In the genomic region with DNA sequence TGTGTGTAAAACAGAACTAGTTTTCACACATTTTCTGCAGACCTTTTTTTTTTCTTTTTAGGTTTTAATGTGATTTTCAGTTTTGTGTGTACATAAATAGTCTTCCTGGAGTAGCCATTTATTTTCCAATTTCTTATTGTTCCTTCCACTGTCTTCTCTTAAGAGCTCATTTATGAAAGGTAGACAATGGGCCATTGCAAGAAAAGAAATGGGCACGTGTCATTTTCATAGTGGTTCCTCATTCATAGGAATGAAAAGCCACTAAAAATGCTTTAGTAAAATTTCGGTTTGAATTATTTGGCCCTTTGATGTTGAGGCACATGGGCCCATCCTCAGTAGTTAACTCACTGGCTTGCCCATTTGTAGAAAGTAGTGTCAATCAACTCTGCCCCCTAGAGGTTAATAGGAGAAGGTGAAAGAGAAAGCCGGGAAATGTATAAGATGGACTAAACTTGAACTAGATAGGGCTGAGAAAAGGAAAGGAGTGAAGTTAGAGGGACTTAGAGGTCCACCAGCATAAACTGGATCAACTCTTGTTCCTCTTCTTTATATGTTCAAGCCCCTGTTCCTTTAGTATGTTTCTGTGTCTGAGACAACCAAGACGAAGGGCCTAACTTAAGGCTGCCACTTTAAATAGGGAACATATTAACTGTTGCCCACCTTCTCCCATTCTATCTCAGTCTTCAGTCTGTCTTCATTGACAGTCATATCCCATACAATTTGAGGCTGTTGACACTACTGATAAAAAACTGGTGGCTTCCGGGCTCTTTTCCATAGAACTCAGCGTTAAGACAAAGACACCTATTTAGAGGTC, we compare ENCODE assay signal across 8 cellular contexts.
DNase-seq lines count a peak whose midpoint lies in the region; ATAC-seq and TF ChIP-seq lines count a peak whose summit lies in the region.

No MANE protein-coding gene starts in this region.

- no peaks in the 10 kb centered on the region for H3K4me1 ChIP-seq in PC-9 (replicated peaks; ENCODE audit: insufficient read depth)

- H3F3A ChIP-seq in PC-9 (ENCODE audit: insufficient read depth, low read depth), result no peaks in the 10 kb centered on the region

- peak; percentile 79 for ATAC-seq in GM21360 (IDR thresholded peaks at IDR 0.05; ENCODE audit: unreplicated experiment)
- peak; percentile 70 for ATAC-seq in HG03571 (IDR thresholded peaks at IDR 0.05; ENCODE audit: unreplicated experiment)
- ATAC-seq in naive B cell (ENCODE audit: low read depth in 2 of 2), result peak; percentile 63 to 70

- H2AFZ ChIP-seq in PC-9, result no peak overlapping the region

- H3K4me3 ChIP-seq in PC-9 (no peak overlapping the region), dorsolateral prefrontal cortex (no peak overlapping the region)

- peaks cover 96% of the 10 kb centered on the region for H3K36me3 Mint-ChIP-seq in activated T-cell treated with anti-CD3 and anti-CD28 coated beads, Interleukin-2, amount 50 U/mL, for 24 hours (ENCODE audit: low read depth)
- H3K36me3 Mint-ChIP-seq in naive B cell, result peaks cover 42 to 46% of the 10 kb centered on the region in 2 donors

- H3K27me3 ChIP-seq in PC-9 (ENCODE audit: insufficient read depth, low read depth) (no peaks in the 10 kb centered on the region), dorsolateral prefrontal cortex (no peaks in the 10 kb centered on the region)

- no peaks in the 10 kb centered on the region for H3K27me3 Mint-ChIP-seq in activated T-cell treated with anti-CD3 and anti-CD28 coated beads, Interleukin-2, amount 50 U/mL, for 24 hours
- no peaks in the 10 kb centered on the region for H3K27me3 Mint-ChIP-seq in naive B cell

- H3K79me2 ChIP-seq in PC-9 (ENCODE audit: low read depth), result no peaks in the 10 kb centered on the region

- no peak for DNase-seq in activated T-cell treated with anti-CD3 and anti-CD28 coated beads, Interleukin-2, amount 50 U/mL, for 24 hours
- no peak for DNase-seq in activated T-cell treated with anti-CD3 and anti-CD28 coated beads, Interleukin-2, amount 50 U/mL, for 48 hours
- no peak for DNase-seq in PC-9
- DNase-seq in dorsolateral prefrontal cortex, result no peak
- DNase-seq in naive B cell, result peak; percentile 34
- DNase-seq in T1000 (lab: John Stamatoyannopoulos, UW), result no peak

- TF ChIP-seq CTCF in PC-9 (conservative IDR thresholded peaks at IDR 0.05), result peak; percentile 64; the same call in 1 of the 2 replicates
- TF ChIP-seq CTCF in dorsolateral prefrontal cortex (IDR thresholded peaks at IDR 0.05 in 54 of 56, conservative IDR thresholded peaks at IDR 0.05 in 2 of 56; ENCODE audit: low read depth in 1 of 56, partially characterized antibody in 56 of 56), result peak; percentile 29 to 75 (median 62)

- POLR2A ChIA-PET in PC-9 (lab: Charles Lee; ENCODE audit: unreplicated experiment), result no interaction called here

- peak overlapping the region; percentile 80 for H3K27ac Mint-ChIP-seq in activated T-cell treated with anti-CD3 and anti-CD28 coated beads, Interleukin-2, amount 50 U/mL, for 24 hours
- H3K27ac Mint-ChIP-seq in naive B cell, result peak overlapping the region in 1 of 6 donors; percentile 26

- H3K4me3 Mint-ChIP-seq in activated T-cell treated with anti-CD3 and anti-CD28 coated beads, Interleukin-2, amount 50 U/mL, for 24 hours, result no peak overlapping the region
- H3K4me3 Mint-ChIP-seq in naive B cell, result no peak overlapping the region

- no TSS peak for BruUV-seq in PC-9 (replicated peaks; lab: Mats Ljungman, UMichigan)

- peaks cover 27% of the 10 kb centered on the region for H3K4me1 Mint-ChIP-seq in activated T-cell treated with anti-CD3 and anti-CD28 coated beads, Interleukin-2, amount 50 U/mL, for 24 hours (ENCODE audit: low read depth)
- peaks cover 0 to 6% (median 4%) of the 10 kb centered on the region in 3 donors for H3K4me1 Mint-ChIP-seq in naive B cell

- H3K27ac ChIP-seq in PC-9 (no peak overlapping the region), dorsolateral prefrontal cortex (peak overlapping the region in 28 of 59 donors; percentile 2 to 82 (median 25))

- H3K36me3 ChIP-seq in PC-9 (ENCODE audit: low read depth), result no peaks in the 10 kb centered on the region

- H4K20me1 ChIP-seq in PC-9 (ENCODE audit: insufficient read depth), result no peaks in the 10 kb centered on the region

- H3K9me3 Mint-ChIP-seq in activated T-cell treated with anti-CD3 and anti-CD28 coated beads, Interleukin-2, amount 50 U/mL, for 24 hours, result no peaks in the 10 kb centered on the region
- H3K9me3 Mint-ChIP-seq in naive B cell, result no peaks in the 10 kb centered on the region

- H3K9me3 ChIP-seq in PC-9 (ENCODE audit: insufficient read depth, low read depth), result no peaks in the 10 kb centered on the region

- no peak overlapping the region for H3K4me2 ChIP-seq in PC-9

- H3K9me2 ChIP-seq in PC-9 (ENCODE audit: insufficient read depth), result no peaks in the 10 kb centered on the region

- CTCF ChIA-PET in PC-9 (lab: Charles Lee), result interaction anchor here (0.6 to 0.7 kb wide), 2 partner anchors 73 to 506 kb away, joined by 3 to 4 read pairs; no protein-coding TSS in a partner anchor

- intact Hi-C loops in PC-9 (cut with micrococcal nuclease; ENCODE audit: unreplicated experiment), result no loop called here
- intact Hi-C loops in dorsolateral prefrontal cortex (cut with DNase I), result loop anchor here in 1 of 2 donors (2.0 to 10.0 kb wide), 2 partner anchors 73 to 143 kb away; a partner anchor contains a TSS
